Comparison of ENCODE assay signal across 9 cellular contexts in the genomic region with DNA sequence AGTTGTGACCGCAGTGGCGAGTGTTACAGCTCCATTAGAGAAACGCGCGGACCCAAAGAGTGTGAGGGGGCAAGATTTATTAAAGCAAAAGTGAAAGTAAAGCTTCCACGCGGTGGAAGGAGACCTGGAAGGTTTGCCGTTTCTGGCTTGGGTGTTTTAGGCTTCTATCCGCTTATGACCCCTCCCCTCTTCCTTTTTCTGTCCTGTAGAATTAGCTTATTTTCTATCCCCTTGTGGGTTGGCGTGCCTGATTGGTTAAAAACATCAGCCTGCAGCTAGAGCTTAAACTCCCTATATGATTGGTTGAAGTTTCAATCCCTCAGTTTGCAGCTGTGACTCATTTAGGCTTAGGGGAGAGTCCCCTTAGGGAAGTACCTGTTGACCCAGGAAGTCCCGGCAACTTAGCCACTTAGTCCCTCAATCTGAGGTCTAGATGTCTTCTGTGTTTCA. TPM values are rescaled to one million over a fixed set of nuclear protein-coding genes. Genes with fewer than 3 reads are reported as not detected.
A peak's percentile ranks its signal among the peaks of the same experiment; 100 is the strongest.
DNase-seq lines count a peak whose midpoint lies in the region; ATAC-seq and TF ChIP-seq lines count a peak whose summit lies in the region.
"Had no signal": no experiment of that assay in that cellular context is flagged by ENCODE, and none has a peak within 500 bp of the region (broad histone marks: within the 10 kb centered on the region; RNA-seq: fewer than 3 reads in every experiment).

No MANE protein-coding gene starts in this region.

- H3K4me3 Mint-ChIP-seq in T-helper 1 cell treated with Interleukin-12 subunit alpha and Interleukin-12 subunit beta and Interleukin-4 antibody, amounts not matched to agents 30 μg/mL and 1 μg/mL, for 36 hours: no peak overlapping the region

- H3K18ac ChIP-seq in neuronal stem cell (ENCODE audit: low read length): no peak overlapping the region

- TF ChIP-seq CTCF in colonic mucosa (IDR thresholded peaks at IDR 0.05): no peak

- H3K27ac Mint-ChIP-seq in T-helper 1 cell treated with Interleukin-12 subunit alpha and Interleukin-12 subunit beta and Interleukin-4 antibody, amounts not matched to agents 30 μg/mL and 1 μg/mL, for 36 hours: peak overlapping the region; percentile 17

- peaks cover 4% of the 10 kb centered on the region for H3K4me1 Mint-ChIP-seq in T-helper 1 cell treated with Interleukin-12 subunit alpha and Interleukin-12 subunit beta and Interleukin-4 antibody, amounts not matched to agents 30 μg/mL and 1 μg/mL, for 36 hours (ENCODE audit: low read depth)

- no peak overlapping the region for H3K9ac ChIP-seq in neuronal stem cell (ENCODE audit: low read depth, low read length, poor library complexity)
- H3K9ac ChIP-seq in colonic mucosa (ENCODE audit: low read depth in 2 of 2, low read length in 2 of 2): no peak overlapping the region

- no peak overlapping the region for H3K4ac ChIP-seq in neuronal stem cell (ENCODE audit: low read length)

- no peak overlapping the region for H3K4me2 ChIP-seq in neuronal stem cell (ENCODE audit: insufficient read depth, low read length, poor library complexity, severe bottlenecking)

- H3K4me3 ChIP-seq in neuronal stem cell (ENCODE audit: low read length in 2 of 2): no peak overlapping the region
- H3K4me3 ChIP-seq in colonic mucosa: no peak overlapping the region
- H3K4me3 ChIP-seq: psoas muscle had no signal

- ATAC-seq in GM21717 (IDR thresholded peaks at IDR 0.05; ENCODE audit: unreplicated experiment): peak; percentile 94
- peak; percentile 90 for ATAC-seq in HG03558 (IDR thresholded peaks at IDR 0.05; ENCODE audit: extremely low read depth, unreplicated experiment)
- ATAC-seq: psoas muscle had no signal

- H2BK15ac ChIP-seq in neuronal stem cell (ENCODE audit: low read length): no peak overlapping the region

- H2AFZ ChIP-seq in neuronal stem cell (ENCODE audit: low read length): peak overlapping the region; percentile 20

- no peak overlapping the region for H2BK120ac ChIP-seq in neuronal stem cell (ENCODE audit: low read depth, low read length)

- H3K36me3 ChIP-seq in neuronal stem cell (replicated peaks in 1 of 2; ENCODE audit: control insufficient read depth in 2 of 2, insufficient read depth in 2 of 2, low read length in 2 of 2) (no peaks in the 10 kb centered on the region), colonic mucosa (no peaks in the 10 kb centered on the region)

- peaks cover 4% of the 10 kb centered on the region for H3K9me3 Mint-ChIP-seq in T-helper 1 cell treated with Interleukin-12 subunit alpha and Interleukin-12 subunit beta and Interleukin-4 antibody, amounts not matched to agents 30 μg/mL and 1 μg/mL, for 36 hours

- H3K36me3 Mint-ChIP-seq in T-helper 1 cell treated with Interleukin-12 subunit alpha and Interleukin-12 subunit beta and Interleukin-4 antibody, amounts not matched to agents 30 μg/mL and 1 μg/mL, for 36 hours (ENCODE audit: low read depth): no peaks in the 10 kb centered on the region

- no peak for DNase-seq in T-helper 1 cell
- DNase-seq in neuronal stem cell (ENCODE audit: low spot score): no peak
- DNase-seq in GDM1 (lab: John Stamatoyannopoulos, UW): no peak
- DNase-seq in KG1 (lab: John Stamatoyannopoulos, UW): no peak
- DNase-seq in colonic mucosa: no peak
- DNase-seq: psoas muscle had no signal

- intact Hi-C loops in colonic mucosa (cut with DNase I): no loop called here

- H3K27ac ChIP-seq in neuronal stem cell (replicated peaks; ENCODE audit: low read length): no peak overlapping the region
- no peak overlapping the region for H3K27ac ChIP-seq in colonic mucosa
- H3K27ac ChIP-seq: psoas muscle had no signal

- H2BK12ac ChIP-seq in neuronal stem cell (ENCODE audit: low read length): no peak overlapping the region

- H3K9me3 ChIP-seq in neuronal stem cell (replicated peaks in 1 of 2; ENCODE audit: control insufficient read depth in 2 of 2, insufficient read depth in 1 of 2, low read depth in 1 of 2, low read length in 2 of 2) (peaks cover 0 to 3% of the 10 kb centered on the region in 2 donors), colonic mucosa (no peaks in the 10 kb centered on the region)

- no peaks in the 10 kb centered on the region for H3K27me3 ChIP-seq in neuronal stem cell (ENCODE audit: control insufficient read depth in 3 of 3, insufficient read depth in 3 of 3, low read depth in 1 of 3, low read length in 3 of 3)
- no peaks in the 10 kb centered on the region for H3K27me3 ChIP-seq in colonic mucosa

- H3K14ac ChIP-seq in neuronal stem cell (ENCODE audit: low read length): no peak overlapping the region

- peaks cover 6% of the 10 kb centered on the region for H3K27me3 Mint-ChIP-seq in T-helper 1 cell treated with Interleukin-12 subunit alpha and Interleukin-12 subunit beta and Interleukin-4 antibody, amounts not matched to agents 30 μg/mL and 1 μg/mL, for 36 hours (ENCODE audit: low read depth)

- H3K79me1 ChIP-seq in neuronal stem cell (ENCODE audit: low read depth, low read length): no peaks in the 10 kb centered on the region

- H2AK5ac ChIP-seq in neuronal stem cell (ENCODE audit: low read depth, low read length): no peak overlapping the region

- no peak overlapping the region for H2BK5ac ChIP-seq in neuronal stem cell (ENCODE audit: low read length)

- no peak overlapping the region for H4K8ac ChIP-seq in neuronal stem cell (ENCODE audit: low read depth, low read length)

- WGBS in neuronal stem cell (ENCODE audit: extremely low coverage in 2 of 2, insufficient read length in 2 of 2, insufficient replicate concordance in 1 of 2), 2 donors: no CpG with 5 or more reads among the region's 11 CpGs

- H3K23ac ChIP-seq in neuronal stem cell (ENCODE audit: low read depth, low read length, poor library complexity): no peak overlapping the region

- peaks cover 0 to 1% of the 10 kb centered on the region in 2 donors for H3K4me1 ChIP-seq in neuronal stem cell (ENCODE audit: control insufficient read depth in 2 of 2, insufficient read depth in 1 of 2, low read depth in 1 of 2, low read length in 2 of 2)
- no peaks in the 10 kb centered on the region for H3K4me1 ChIP-seq in colonic mucosa
- H3K4me1 ChIP-seq: psoas muscle had no signal

- H4K91ac ChIP-seq in neuronal stem cell (ENCODE audit: low read depth, low read length, poor library complexity): no peak overlapping the region

RNA-seq across cellular contexts. Expression of gene C3orf38, which starts 39.6 kb away (rescaled TPM):
- 26.0 TPM for polyA plus RNA-seq in neuronal stem cell (2013, experiment 1 of 2)
- polyA plus RNA-seq in neuronal stem cell (2013, experiment 2 of 2): 25.8 TPM
- total RNA-seq in colonic mucosa: 10 to 100 TPM; 19.2 to 24.7 TPM
